Comparison of ENCODE assay signal across 9 cellular contexts in the genomic region with DNA sequence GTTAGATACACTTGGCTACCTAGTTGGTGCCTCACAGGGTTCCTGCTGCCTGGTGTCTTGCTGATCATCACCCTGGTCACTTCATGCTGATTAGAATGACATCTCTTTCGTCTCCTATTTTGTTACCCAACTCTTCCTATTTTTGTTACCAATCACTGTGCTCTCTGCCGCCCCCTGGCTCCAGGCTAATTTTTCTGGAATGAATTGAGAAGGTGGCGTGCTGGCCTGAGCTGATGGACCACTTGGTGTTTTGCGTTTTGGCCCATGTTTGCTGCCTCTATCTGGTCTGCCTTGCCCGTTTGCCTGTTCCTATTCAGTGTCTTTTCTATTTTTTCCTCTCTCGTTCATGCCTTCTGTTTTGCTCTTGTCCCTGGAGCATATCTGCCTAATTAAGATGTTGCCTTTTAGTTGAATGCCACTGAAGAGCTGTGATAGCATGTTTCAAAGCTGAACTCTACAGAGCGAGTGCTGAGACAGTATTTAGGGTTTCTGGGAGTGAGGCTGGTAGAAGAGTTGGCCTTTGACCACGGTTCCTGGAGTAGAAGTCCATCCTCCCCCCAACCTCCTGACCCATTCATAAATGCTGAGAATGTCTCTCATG. TPM values are rescaled to one million over a fixed set of nuclear protein-coding genes. Genes with fewer than 3 reads are reported as not detected.
DNase-seq lines count a peak whose midpoint lies in the region; ATAC-seq and TF ChIP-seq lines count a peak whose summit lies in the region.
"Had no signal": no experiment of that assay in that cellular context is flagged by ENCODE, and none has a peak within 500 bp of the region (broad histone marks: within the 10 kb centered on the region; RNA-seq: fewer than 3 reads in every experiment).

No MANE protein-coding gene starts in this region.

- POLR2A ChIA-PET in CD4-positive, alpha-beta T cell (lab: Charles Lee) = interaction anchor here (0.9 to 1.7 kb wide), 3 partner anchors 10 to 15 kb away, joined by 3 to 5 read pairs (median 3); no protein-coding TSS in a partner anchor

- ATAC-seq in CD4-positive, alpha-beta T cell (ENCODE audit: poor library complexity) = peak; percentile 58
- peak; percentile 6 for ATAC-seq in esophagus mucosa
- no peak for ATAC-seq in GM19455 (IDR thresholded peaks at IDR 0.05; ENCODE audit: unreplicated experiment)
- no peak for ATAC-seq in HG02798 (IDR thresholded peaks at IDR 0.05; ENCODE audit: poor library complexity, unreplicated experiment)
- ATAC-seq in GM21360 (IDR thresholded peaks at IDR 0.05; ENCODE audit: unreplicated experiment) = no peak

- DNase-seq in CD4-positive, alpha-beta T cell = peak in 7 of 10 experiments; percentile 42 to 63 (median 49)
- DNase-seq in activated CD4-positive, alpha-beta T cell treated with anti-CD3 and anti-CD28 coated beads, Interleukin-2, amount 50 U/mL, for 4 hours = peak; percentile 46 to 61
- no peak for DNase-seq in osteocyte (ENCODE audit: extremely low spot score, unreplicated experiment)

- no peaks in the 10 kb centered on the region for H3K27me3 ChIP-seq in CD4-positive, alpha-beta T cell (ENCODE audit: control insufficient read depth, insufficient read depth, low read length)

- peak; percentile 69 for TF ChIP-seq CTCF in CD4-positive, alpha-beta T cell (IDR thresholded peaks at IDR 0.05)
- peak; percentile 81 for TF ChIP-seq CTCF in osteocyte (IDR thresholded peaks at IDR 0.05)

- H3K9me3 ChIP-seq in CD4-positive, alpha-beta T cell (ENCODE audit: control insufficient read depth, low read length) = no peaks in the 10 kb centered on the region

- peaks cover 16% of the 10 kb centered on the region for H3K4me1 Mint-ChIP-seq in CD4-positive, alpha-beta T cell (ENCODE audit: low read depth)
- H3K4me1 Mint-ChIP-seq in IgD-negative memory B cell (peaks cover 11 to 22% (median 17%) of the 10 kb centered on the region in 3 donors), osteocyte (ENCODE audit: unreplicated experiment) (peaks cover 21% of the 10 kb centered on the region)

- no peak overlapping the region for H3K4me3 Mint-ChIP-seq in CD4-positive, alpha-beta T cell
- H3K4me3 Mint-ChIP-seq in IgD-negative memory B cell (peak overlapping the region in 1 of 4 donors; percentile 77), osteocyte (ENCODE audit: unreplicated experiment) (no peak overlapping the region)

- CTCF ChIA-PET in CD4-positive, alpha-beta T cell (lab: Charles Lee) = interaction anchor here (0.6 to 8.4 kb wide), 9 partner anchors 8 to 171 kb away, joined by 3 to 69 read pairs (median 4); partner anchors contain the start of genes RPS19BP1 and TAB1

- H3K36me3 Mint-ChIP-seq in CD4-positive, alpha-beta T cell (ENCODE audit: low read depth) = peaks cover 76% of the 10 kb centered on the region
- H3K36me3 Mint-ChIP-seq in IgD-negative memory B cell = no peaks in the 10 kb centered on the region
- H3K36me3 Mint-ChIP-seq in osteocyte (ENCODE audit: unreplicated experiment) = peaks cover 50% of the 10 kb centered on the region

- intact Hi-C loops in CD4-positive, alpha-beta T cell (cut with DNase I, micrococcal nuclease) = loop anchor here (1.0 to 2.0 kb wide), 2 partner anchors 14 to 171 kb away; no protein-coding TSS in a partner anchor

- no peaks in the 10 kb centered on the region for H3K9me3 Mint-ChIP-seq in CD4-positive, alpha-beta T cell
- no peaks in the 10 kb centered on the region for H3K9me3 Mint-ChIP-seq in IgD-negative memory B cell
- H3K9me3 Mint-ChIP-seq in osteocyte (ENCODE audit: unreplicated experiment) = no peaks in the 10 kb centered on the region

- H3K27ac ChIP-seq in CD4-positive, alpha-beta T cell (ENCODE audit: low read depth, low read length) = no peak overlapping the region

- H3K27me3 Mint-ChIP-seq in CD4-positive, alpha-beta T cell = no peaks in the 10 kb centered on the region
- H3K27me3 Mint-ChIP-seq in IgD-negative memory B cell (no peaks in the 10 kb centered on the region), osteocyte (ENCODE audit: unreplicated experiment) (no peaks in the 10 kb centered on the region)

- peak overlapping the region; percentile 4 for H3K27ac Mint-ChIP-seq in CD4-positive, alpha-beta T cell
- H3K27ac Mint-ChIP-seq in IgD-negative memory B cell (peak overlapping the region in 2 of 3 donors; percentile 74 to 78), osteocyte (ENCODE audit: unreplicated experiment) (peak overlapping the region; percentile 9)

RNA-seq across cellular contexts. Expression of gene ATF4, which starts 5.9 kb away (rescaled TPM):
- 100 to 1,000 TPM; 358 to 365 TPM for total RNA-seq in CD4-positive, alpha-beta T cell
- 186 TPM for polyA plus RNA-seq in IgD-negative memory B cell
- total RNA-seq in esophagus mucosa = 375 TPM
- total RNA-seq in osteocyte = 408 and 440 TPM in 2 replicates

RNA-seq across cellular contexts. Expression of gene MIEF1, which starts 12.4 kb away (rescaled TPM):
- total RNA-seq in CD4-positive, alpha-beta T cell = 10 to 100 TPM; 19.8 to 20.4 TPM
- polyA plus RNA-seq in IgD-negative memory B cell = 24.8 TPM
- 16.7 TPM for total RNA-seq in esophagus mucosa
- total RNA-seq in osteocyte = 24.8 and 25.8 TPM in 2 replicates

RNA-seq across cellular contexts. Expression of gene RPS19BP1, which starts 18.1 kb away (rescaled TPM):
- total RNA-seq in CD4-positive, alpha-beta T cell = 10 to 100 TPM; 65.8 to 69.7 TPM
- polyA plus RNA-seq in IgD-negative memory B cell = 156 TPM
- total RNA-seq in esophagus mucosa = 40.7 TPM
- 51.1 and 53.1 TPM in 2 replicates for total RNA-seq in osteocyte

RNA-seq across cellular contexts. Expression of gene CACNA1I, which starts 56.1 kb away (rescaled TPM):
- 10 to 100 TPM; 29.2 to 30.1 TPM for total RNA-seq in CD4-positive, alpha-beta T cell
- polyA plus RNA-seq in IgD-negative memory B cell = 0.04 TPM
- total RNA-seq in esophagus mucosa (0.08 TPM), osteocyte (0.03 TPM in 2 replicates)
- total RNA-seq: glomerular endothelial cell had no signal

RNA-seq across cellular contexts. Expression of gene MGAT3, which starts 57.7 kb away (rescaled TPM):
- under 1 TPM in 1 of 2 experiments, not detected in 1; 0.17 TPM for total RNA-seq in CD4-positive, alpha-beta T cell
- 2.1 TPM for polyA plus RNA-seq in IgD-negative memory B cell
- 0.44 TPM for total RNA-seq in esophagus mucosa
- 9.4 and 10.9 TPM in 2 replicates for total RNA-seq in osteocyte

Comparison
In these comparisons a context has a peak if more than half of its experiments do, and no peak if none do; other contexts are left out.
1. ATAC-seq: peak in CD4-positive, alpha-beta T cell (single experiment) and esophagus mucosa (single experiment); none in GM19455 (single experiment), HG02798 (single experiment) and GM21360 (single experiment).
2. H3K27ac Mint-ChIP-seq: peak in every context shown above with its lines; median percentile 76 in IgD-negative memory B cell; 9 in osteocyte; 4 in CD4-positive, alpha-beta T cell.